ENCODE assay signal across 3 cellular contexts in genomic region chr14:50538034-50538433, GRCh38. TPM values are rescaled to one million over a fixed set of nuclear protein-coding genes. Genes with fewer than 3 reads are reported as not detected.
A peak's percentile ranks its signal among the peaks of the same experiment; 100 is the strongest.
DNase-seq lines count a peak whose midpoint lies in the region; ATAC-seq, FAIRE-seq and TF ChIP-seq lines count a peak whose summit lies in the region.
"Not testable (repeated sequence)": the region's sequence is repeated elsewhere in the genome, so short reads cannot be mapped to it uniquely, and the experiment has no call there.

No MANE protein-coding gene starts in this region.

- POLR2A ChIA-PET in activated CD4-positive, alpha-beta T cell treated with anti-CD3 and anti-CD28 coated beads, Interleukin-2, amount 10 ng/mL, durations not matched to agents 7 days and 5 days (lab: Charles Lee): interaction anchor here (0.6 kb wide), 1 partner anchor 174 kb away, joined by 3 read pairs; no protein-coding TSS in a partner anchor
- POLR2A ChIA-PET in K562 (lab: Yijun Ruan, JAX); HepG2 (lab: Yijun Ruan, JAX): not testable (repeated sequence)

- CTCF ChIA-PET in activated CD4-positive, alpha-beta T cell treated with anti-CD3 and anti-CD28 coated beads, Interleukin-2, amount 10 ng/mL, durations not matched to agents 7 days and 5 days (lab: Charles Lee): interaction anchor here (1.5 kb wide), 1 partner anchor 217 kb away, joined by 4 read pairs; no protein-coding TSS in a partner anchor
- CTCF ChIA-PET in K562 (lab: Yijun Ruan, JAX; ENCODE audit: low intra/inter-chr PET ratio); HepG2 (lab: Yijun Ruan, JAX; ENCODE audit: low intra/inter-chr PET ratio, low total read pairs): not testable (repeated sequence)

- whole genome bisulfite sequencing in K562 (ENCODE audit: insufficient coverage, low coverage, missing lambda C conversion rate): 3% methylated on average over 4 of the region's 4 CpGs
- 44% methylated on average over 4 of the region's 4 CpGs for WGBS in HepG2 (ENCODE audit: low lambda C conversion rate)

- not testable (repeated sequence) for H3K4me1 ChIP-seq in K562 (replicated peaks in 1 of 2; ENCODE audit: control insufficient read depth in 2 of 2, insufficient read depth in 2 of 2, low read length in 2 of 2)
- peaks cover 23% of the 10 kb centered on the region for H3K4me1 ChIP-seq in HepG2 (ENCODE audit: insufficient read depth, low read length)

- not testable (repeated sequence) for ATAC-seq in K562, HepG2

- not testable (repeated sequence) for H3K4me2 ChIP-seq in K562 (ENCODE audit: insufficient read depth, low read length); HepG2 (ENCODE audit: low read depth, low read length)

- intact Hi-C loops in K562 (cut with micrococcal nuclease): loop anchor here (10.0 kb wide), 1 partner anchor 673 kb away; no protein-coding TSS in a partner anchor
- intact Hi-C loops in HepG2 (cut with micrococcal nuclease; ENCODE audit: unreplicated experiment): not testable (repeated sequence)

- not testable (repeated sequence) for TF ChIP-seq RAD21 in K562 (CRISPR knock-in tag; conservative IDR thresholded peaks at IDR 0.05 in 1 of 2, IDR thresholded peaks at IDR 0.05 in 1 of 2); HepG2 (CRISPR knock-in tag; IDR thresholded peaks at IDR 0.05)

- H4K20me1 ChIP-seq in K562 (replicated peaks; ENCODE audit: control insufficient read depth, insufficient read depth, low read length); HepG2 (ENCODE audit: insufficient read depth, low read length): not testable (repeated sequence)

- not testable (repeated sequence) for H3K9me1 ChIP-seq in K562 (ENCODE audit: control insufficient read depth, insufficient read depth, low read length)

- H3K4me3 ChIP-seq in K562; HepG2 (replicated peaks in 1 of 3; ENCODE audit: insufficient read depth in 1 of 3, low read depth in 2 of 3, low read length in 3 of 3): not testable (repeated sequence)

- H3K9me3 Mint-ChIP-seq in activated CD4-positive, alpha-beta T cell treated with anti-CD3 and anti-CD28 coated beads, Interleukin-2, amount 10 ng/mL, durations not matched to agents 7 days and 5 days: not testable (repeated sequence)

- peak overlapping the region; percentile 14 for H3K27ac Mint-ChIP-seq in activated CD4-positive, alpha-beta T cell treated with anti-CD3 and anti-CD28 coated beads, Interleukin-2, amount 10 ng/mL, durations not matched to agents 7 days and 5 days

- not testable (repeated sequence) for H3K36me3 ChIP-seq in K562 (ENCODE audit: control insufficient read depth, insufficient read depth, low read length); HepG2 (replicated peaks in 1 of 2; ENCODE audit: control insufficient read depth in 1 of 2, insufficient read depth in 2 of 2, low read length in 2 of 2)

- not testable (repeated sequence) for H3K9me3 ChIP-seq in K562 (replicated peaks; ENCODE audit: control insufficient read depth, insufficient read depth, low read depth, low read length); HepG2 (ENCODE audit: low read length)

- not testable (repeated sequence) for H3K36me3 Mint-ChIP-seq in activated CD4-positive, alpha-beta T cell treated with anti-CD3 and anti-CD28 coated beads, Interleukin-2, amount 10 ng/mL, durations not matched to agents 7 days and 5 days (ENCODE audit: low read depth)

- not testable (repeated sequence) for BruUV-seq in K562 (replicated peaks; lab: Mats Ljungman, UMichigan); HepG2 (replicated peaks; lab: Mats Ljungman, UMichigan)

- not testable (repeated sequence) for TF ChIP-seq EP300 in K562 (IDR thresholded peaks at IDR 0.05; ENCODE audit: low read length); HepG2 (IDR thresholded peaks at IDR 0.05; ENCODE audit: low read depth in 2 of 2, low read length in 2 of 2); HepG2 (CRISPR knock-in tag; IDR thresholded peaks at IDR 0.05; ENCODE audit: borderline replicate concordance)

- H3K27me3 ChIP-seq in K562 (ENCODE audit: control insufficient read depth in 2 of 2, insufficient read depth in 2 of 2, low read length in 2 of 2); HepG2 (ENCODE audit: control insufficient read depth in 1 of 2, insufficient read depth in 2 of 2, low read length in 2 of 2): not testable (repeated sequence)

- not testable (repeated sequence) for TF ChIP-seq POLR2A in K562 (conservative IDR thresholded peaks at IDR 0.05); HepG2 (IDR thresholded peaks at IDR 0.05; ENCODE audit: insufficient read depth in 1 of 2, low read depth in 2 of 2, low read length in 2 of 2)

- peaks cover 13% of the 10 kb centered on the region for H3K4me1 Mint-ChIP-seq in activated CD4-positive, alpha-beta T cell treated with anti-CD3 and anti-CD28 coated beads, Interleukin-2, amount 10 ng/mL, durations not matched to agents 7 days and 5 days

- FAIRE-seq in K562 (lab: Jason Lieb, UNC); HepG2 (lab: Jason Lieb, UNC): not testable (repeated sequence)

- not testable (repeated sequence) for H3K4me3 Mint-ChIP-seq in activated CD4-positive, alpha-beta T cell treated with anti-CD3 and anti-CD28 coated beads, Interleukin-2, amount 10 ng/mL, durations not matched to agents 7 days and 5 days

- not testable (repeated sequence) for DNase-seq in activated CD4-positive, alpha-beta T cell treated with anti-CD3 and anti-CD28 coated beads, Interleukin-2, amount 10 ng/mL, durations not matched to agents 7 days and 5 days; K562 (ENCODE audit: extremely low read depth in 1 of 4, low spot score in 3 of 4); HepG2 (ENCODE audit: low spot score)

- not testable (repeated sequence) for H3K79me2 ChIP-seq in K562 (ENCODE audit: control insufficient read depth, insufficient read depth, low read length); HepG2 (ENCODE audit: insufficient read depth, low read length)

- H3K27me3 Mint-ChIP-seq in activated CD4-positive, alpha-beta T cell treated with anti-CD3 and anti-CD28 coated beads, Interleukin-2, amount 10 ng/mL, durations not matched to agents 7 days and 5 days: not testable (repeated sequence)

- not testable (repeated sequence) for TF ChIP-seq CTCF in K562 (IDR thresholded peaks at IDR 0.05 in 2 of 3, conservative IDR thresholded peaks at IDR 0.05 in 1 of 3; ENCODE audit: insufficient read depth in 2 of 3, low read depth in 1 of 3, low read length in 3 of 3); HepG2 (CRISPR knock-in tag; IDR thresholded peaks at IDR 0.05)

- H3K27ac ChIP-seq in K562 (ENCODE audit: extremely low read depth, low read depth, low read length); HepG2 (ENCODE audit: extremely low read length, insufficient read depth, low read length): not testable (repeated sequence)

- in situ Hi-C loops in K562 (cut with MboI) (loop anchor here (25.0 kb wide), 1 partner anchor 676 kb away; the partner anchor contains the start of gene NEMF), HepG2 (cut with HindIII; ENCODE audit: extremely low pct_ligation_motif_present, low pct_unique_long_range_greater_than_20kb) (loop anchor here (25.0 kb wide), 1 partner anchor 676 kb away; the partner anchor contains the start of gene NEMF)

- H3K9ac ChIP-seq in K562 (ENCODE audit: insufficient read depth in 1 of 2, low read depth in 2 of 2, low read length in 2 of 2); HepG2 (ENCODE audit: insufficient read depth, low read depth, low read length): not testable (repeated sequence)

- not testable (repeated sequence) for H2AFZ ChIP-seq in K562 (ENCODE audit: low read depth, low read length); HepG2 (ENCODE audit: low read length)

RNA-seq across cellular contexts. Expression of gene MAP4K5, which starts 5.7 kb away (rescaled TPM):
- total RNA-seq in activated CD4-positive, alpha-beta T cell treated with anti-CD3 and anti-CD28 coated beads, Interleukin-2, amount 10 ng/mL, durations not matched to agents 7 days and 5 days: 10 to 100 TPM; 30.5 to 30.8 TPM
- total RNA-seq in K562 (2011; cell fraction: chromatin; rRNA removed; ENCODE audit: low replicate concordance): 21.0 and 65.4 TPM in 2 replicates
- 8.8 and 10.7 TPM in 2 replicates for total RNA-seq in K562 (2011; cell fraction: nucleolus; rRNA removed)
- 26.3 and 31.1 TPM in 2 replicates for total RNA-seq in K562 (2011; cell fraction: nucleoplasm; rRNA removed)
- total RNA-seq in K562 (2014; rRNA removed) (29.4 and 39.5 TPM in 2 replicates), K562 (2014; rRNA removed; fragmentation: Illumina TruSeq; extraction: Trizol) (18.0 and 18.4 TPM in 2 replicates), K562 (2015; rRNA removed; fragmentation: Illumina TruSeq; extraction: Trizol) (17.2 and 18.1 TPM in 2 replicates), K562 (2021) (23.9 and 24.7 TPM in 2 replicates), HepG2 (2016; rRNA removed; fragmentation: Illumina TruSeq; extraction: Trizol) (23.9 and 26.3 TPM in 2 replicates)
- polyA plus RNA-seq in K562 (2011; rRNA removed) (12.2 and 14.4 TPM in 2 replicates), K562 (2014; fragmentation: Illumina TruSeq; extraction: Trizol) (15.2 and 18.0 TPM in 2 replicates), K562 (2014; fragmentation: Nextera tagmentation; extraction: Ambion mirVana) (1 to 10 TPM; 5.9 TPM), K562 (2014; rRNA removed) (25.8 and 28.0 TPM in 2 replicates), HepG2 (2011; rRNA removed) (7.9 and 12.7 TPM in 2 replicates)
- polyA plus RNA-seq in K562 (2011; cell fraction: cytosol; rRNA removed): 4.4 and 5.2 TPM in 2 replicates
- polyA plus RNA-seq in K562 (2011; cell fraction: nucleus; rRNA removed): 17.6 and 24.7 TPM in 2 replicates
- 8.9 and 15.0 TPM in 2 replicates for polyA plus RNA-seq in K562 (2012)
- polyA minus RNA-seq in K562 (2011; rRNA and poly(A)+ RNA removed): 13.3 and 14.9 TPM in 2 replicates
- polyA minus RNA-seq in K562 (2011; cell fraction: cytosol; rRNA and poly(A)+ RNA removed): 6.4 and 8.5 TPM in 2 replicates
- polyA minus RNA-seq in K562 (2011; cell fraction: nucleus; rRNA and poly(A)+ RNA removed): 28.8 and 38.8 TPM in 2 replicates
- 7.8 and 9.3 TPM in 2 replicates for total RNA-seq in HepG2 (2016; cell fraction: cytosol; rRNA removed; fragmentation: Illumina TruSeq; extraction: Trizol; ENCODE audit: low read depth)
- 23.5 and 26.9 TPM in 2 replicates for total RNA-seq in HepG2 (2016; cell fraction: insoluble cytoplasmic fraction; rRNA removed; fragmentation: Illumina TruSeq; extraction: Trizol)
- total RNA-seq in HepG2 (2016; cell fraction: membrane; rRNA removed; fragmentation: Illumina TruSeq; extraction: Trizol): 17.5 and 21.7 TPM in 2 replicates
- 36.8 and 37.3 TPM in 2 replicates for total RNA-seq in HepG2 (2016; cell fraction: nucleus; rRNA removed; fragmentation: Illumina TruSeq; extraction: Trizol)
- 4.8 and 5.9 TPM in 2 replicates for polyA plus RNA-seq in HepG2 (2011; cell fraction: cytosol; rRNA removed)
- 15.7 and 15.9 TPM in 2 replicates for polyA plus RNA-seq in HepG2 (2011; cell fraction: nucleus; rRNA removed)
- polyA plus RNA-seq in HepG2 (2012): 13.2 and 15.0 TPM in 2 replicates
- 4.8 and 5.0 TPM in 2 replicates for polyA plus RNA-seq in HepG2 (2016; cell fraction: cytosol; fragmentation: Illumina TruSeq; extraction: Trizol; ENCODE audit: low read depth)
- polyA plus RNA-seq in HepG2 (2016; cell fraction: insoluble cytoplasmic fraction; fragmentation: Illumina TruSeq; extraction: Trizol; ENCODE audit: low read depth): 27.6 and 28.0 TPM in 2 replicates
- polyA plus RNA-seq in HepG2 (2016; cell fraction: membrane; fragmentation: Illumina TruSeq; extraction: Trizol; ENCODE audit: low read depth): 12.1 and 13.3 TPM in 2 replicates
- 44.2 and 46.6 TPM in 2 replicates for polyA plus RNA-seq in HepG2 (2016; cell fraction: nucleus; fragmentation: Illumina TruSeq; extraction: Trizol; ENCODE audit: insufficient read depth, low read depth)
- polyA minus RNA-seq in HepG2 (2011; rRNA and poly(A)+ RNA removed; ENCODE audit: low replicate concordance): 6.6 and 7.2 TPM in 2 replicates
- 8.2 and 9.0 TPM in 2 replicates for polyA minus RNA-seq in HepG2 (2011; cell fraction: cytosol; rRNA and poly(A)+ RNA removed)
- 52.5 and 65.8 TPM in 2 replicates for polyA minus RNA-seq in HepG2 (2011; cell fraction: nucleus; rRNA and poly(A)+ RNA removed)

RNA-seq across cellular contexts. Expression of gene ATL1, which starts 21.9 kb away (rescaled TPM):
- 1 to 10 TPM in 1 of 2 experiments, under 1 TPM in 1; 0.67 to 1.2 TPM for total RNA-seq in activated CD4-positive, alpha-beta T cell treated with anti-CD3 and anti-CD28 coated beads, Interleukin-2, amount 10 ng/mL, durations not matched to agents 7 days and 5 days
- not detected in 2 replicates for total RNA-seq in K562 (2011; cell fraction: chromatin; rRNA removed; ENCODE audit: low replicate concordance)
- not detected in 2 replicates for total RNA-seq in K562 (2011; cell fraction: nucleolus; rRNA removed)
- total RNA-seq in K562 (2011; cell fraction: nucleoplasm; rRNA removed): not detected in 2 replicates
- total RNA-seq in K562 (2014; rRNA removed) (not detected in 2 replicates), K562 (2014; rRNA removed; fragmentation: Illumina TruSeq; extraction: Trizol) (0.07 TPM in 1 of 2 replicates, not detected in the other), K562 (2015; rRNA removed; fragmentation: Illumina TruSeq; extraction: Trizol) (not detected in 2 replicates), K562 (2021) (0.16 TPM in 1 of 2 replicates, not detected in the other), HepG2 (2016; rRNA removed; fragmentation: Illumina TruSeq; extraction: Trizol) (0.45 and 0.60 TPM in 2 replicates)
- polyA plus RNA-seq in K562 (2011; rRNA removed) (0.15 TPM in 1 of 2 replicates, not detected in the other), K562 (2014; fragmentation: Illumina TruSeq; extraction: Trizol) (0.04 TPM in 1 of 2 replicates, not detected in the other), K562 (2014; fragmentation: Nextera tagmentation; extraction: Ambion mirVana) (under 1 TPM; 0.07 to 0.15 TPM), K562 (2014; rRNA removed) (not detected in 2 replicates), HepG2 (2011; rRNA removed) (0.65 and 0.71 TPM in 2 replicates)
- polyA plus RNA-seq in K562 (2011; cell fraction: cytosol; rRNA removed): not detected in 2 replicates
- polyA plus RNA-seq in K562 (2011; cell fraction: nucleus; rRNA removed): not detected in 2 replicates
- 0.33 and 0.35 TPM in 2 replicates for polyA plus RNA-seq in K562 (2012)
- polyA minus RNA-seq in K562 (2011; rRNA and poly(A)+ RNA removed): 0.45 TPM in 1 of 2 replicates, not detected in the other
- polyA minus RNA-seq in K562 (2011; cell fraction: cytosol; rRNA and poly(A)+ RNA removed): not detected in 2 replicates
- polyA minus RNA-seq in K562 (2011; cell fraction: nucleus; rRNA and poly(A)+ RNA removed): not detected in 2 replicates
- 0.18 and 0.61 TPM in 2 replicates for total RNA-seq in HepG2 (2016; cell fraction: cytosol; rRNA removed; fragmentation: Illumina TruSeq; extraction: Trizol; ENCODE audit: low read depth)
- 0.54 and 0.85 TPM in 2 replicates for total RNA-seq in HepG2 (2016; cell fraction: insoluble cytoplasmic fraction; rRNA removed; fragmentation: Illumina TruSeq; extraction: Trizol)
- total RNA-seq in HepG2 (2016; cell fraction: membrane; rRNA removed; fragmentation: Illumina TruSeq; extraction: Trizol): 0.31 and 0.46 TPM in 2 replicates
- 0.75 and 0.85 TPM in 2 replicates for total RNA-seq in HepG2 (2016; cell fraction: nucleus; rRNA removed; fragmentation: Illumina TruSeq; extraction: Trizol)
- 0.43 and 1.1 TPM in 2 replicates for polyA plus RNA-seq in HepG2 (2011; cell fraction: cytosol; rRNA removed)
- 0.31 and 0.35 TPM in 2 replicates for polyA plus RNA-seq in HepG2 (2011; cell fraction: nucleus; rRNA removed)
- 0.79 and 1.1 TPM in 2 replicates for polyA plus RNA-seq in HepG2 (2012)
- 0.08 TPM in 1 of 2 replicates, not detected in the other for polyA plus RNA-seq in HepG2 (2016; cell fraction: cytosol; fragmentation: Illumina TruSeq; extraction: Trizol; ENCODE audit: low read depth)
- 0.56 and 0.61 TPM in 2 replicates for polyA plus RNA-seq in HepG2 (2016; cell fraction: insoluble cytoplasmic fraction; fragmentation: Illumina TruSeq; extraction: Trizol; ENCODE audit: low read depth)
- 0.14 and 0.19 TPM in 2 replicates for polyA plus RNA-seq in HepG2 (2016; cell fraction: membrane; fragmentation: Illumina TruSeq; extraction: Trizol; ENCODE audit: low read depth)
- 0.72 and 0.83 TPM in 2 replicates for polyA plus RNA-seq in HepG2 (2016; cell fraction: nucleus; fragmentation: Illumina TruSeq; extraction: Trizol; ENCODE audit: insufficient read depth, low read depth)
- polyA minus RNA-seq in HepG2 (2011; rRNA and poly(A)+ RNA removed; ENCODE audit: low replicate concordance): 0.33 and 3.5 TPM in 2 replicates
- 1.2 and 1.4 TPM in 2 replicates for polyA minus RNA-seq in HepG2 (2011; cell fraction: cytosol; rRNA and poly(A)+ RNA removed)
- polyA minus RNA-seq in HepG2 (2011; cell fraction: nucleus; rRNA and poly(A)+ RNA removed): 1.4 and 1.9 TPM in 2 replicates
